Comparison of ENCODE assay signal across 12 cellular contexts in the genomic region with DNA sequence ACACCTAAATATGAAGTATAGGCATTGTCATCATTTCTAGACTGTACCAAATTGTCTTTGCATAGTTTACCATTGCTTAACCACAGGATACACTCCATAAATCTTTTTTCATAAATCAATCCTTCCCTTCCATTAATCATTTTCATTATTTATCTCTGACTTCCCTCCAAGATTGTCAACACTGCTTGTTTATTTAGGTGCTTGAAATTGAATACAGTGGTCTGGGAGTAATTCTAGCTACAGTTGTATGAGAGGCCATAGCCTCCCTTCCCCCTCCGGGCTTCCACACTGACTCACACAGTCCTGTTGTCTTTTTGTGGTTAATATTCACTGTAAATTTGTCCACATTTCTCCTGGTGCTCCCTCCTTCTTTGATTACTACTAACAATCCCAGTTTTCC.
DNase-seq lines count a peak whose midpoint lies in the region; ATAC-seq and TF ChIP-seq lines count a peak whose summit lies in the region.
"Had no signal": no experiment of that assay in that cellular context is flagged by ENCODE, and none has a peak within 500 bp of the region (broad histone marks: within the 10 kb centered on the region; RNA-seq: fewer than 3 reads in every experiment).

No MANE protein-coding gene starts in this region.

- intact Hi-C loops in activated CD4-positive, alpha-beta T cell treated with anti-CD3 and anti-CD28 coated beads for 36 hours (cut with DNase I, micrococcal nuclease): no loop called here

- CTCF ChIA-PET in activated CD4-positive, alpha-beta T cell treated with anti-CD3 and anti-CD28 coated beads for 36 hours (lab: Charles Lee): interaction anchor here (0.6 kb wide), 1 partner anchor 753 kb away, joined by 3 read pairs; no protein-coding TSS in a partner anchor

- peaks cover 7% of the 10 kb centered on the region for H3K4me1 Mint-ChIP-seq in activated CD4-positive, alpha-beta T cell treated with anti-CD3 and anti-CD28 coated beads for 36 hours
- H3K4me1 Mint-ChIP-seq: activated naive CD4-positive, alpha-beta T cell treated with anti-CD3 and anti-CD28 coated beads, Interleukin-2, amount 10 ng/mL, durations not matched to agents 7 days and 5 days had no signal

- no peaks in the 10 kb centered on the region for H3K9me3 Mint-ChIP-seq in activated CD4-positive, alpha-beta T cell treated with anti-CD3 and anti-CD28 coated beads for 36 hours (ENCODE audit: low read depth)
- H3K9me3 Mint-ChIP-seq: activated naive CD4-positive, alpha-beta T cell treated with anti-CD3 and anti-CD28 coated beads, Interleukin-2, amount 10 ng/mL, durations not matched to agents 7 days and 5 days; neural crest cell had no signal

- no peaks in the 10 kb centered on the region for H3K36me3 Mint-ChIP-seq in activated CD4-positive, alpha-beta T cell treated with anti-CD3 and anti-CD28 coated beads for 36 hours (ENCODE audit: low read depth)
- H3K36me3 Mint-ChIP-seq: activated naive CD4-positive, alpha-beta T cell treated with anti-CD3 and anti-CD28 coated beads, Interleukin-2, amount 10 ng/mL, durations not matched to agents 7 days and 5 days had no signal

- POLR2A ChIA-PET in activated CD4-positive, alpha-beta T cell treated with anti-CD3 and anti-CD28 coated beads for 36 hours (lab: Charles Lee): interaction anchor here (0.6 kb wide), 1 partner anchor 13 kb away, joined by 3 read pairs; no protein-coding TSS in a partner anchor

- DNase-seq in DMS79 (lab: John Stamatoyannopoulos, UW) (peak; percentile 68), NCI-H146 (lab: John Stamatoyannopoulos, UW) (peak; percentile 63), medulla oblongata (ENCODE audit: extremely low spot score) (peak; percentile 20), RPMI8226 (no peak), germinal center (ENCODE audit: low spot score) (no peak)
- no peak for DNase-seq in activated CD8-positive, alpha-beta memory T cell treated with anti-CD3 and anti-CD28 coated beads for 24 hours
- DNase-seq in activated CD4-positive, alpha-beta T cell treated with anti-CD3 and anti-CD28 coated beads for 36 hours: no peak
- DNase-seq: activated naive CD4-positive, alpha-beta T cell treated with anti-CD3 and anti-CD28 coated beads, Interleukin-2, amount 10 ng/mL, durations not matched to agents 7 days and 5 days; DND-41; heart right ventricle had no signal

- no peak overlapping the region for H3K27ac Mint-ChIP-seq in activated CD4-positive, alpha-beta T cell treated with anti-CD3 and anti-CD28 coated beads for 36 hours
- H3K27ac Mint-ChIP-seq: activated naive CD4-positive, alpha-beta T cell treated with anti-CD3 and anti-CD28 coated beads, Interleukin-2, amount 10 ng/mL, durations not matched to agents 7 days and 5 days had no signal

- no peak for TF ChIP-seq CTCF in VCaP (conservative IDR thresholded peaks at IDR 0.05)

- ATAC-seq in activated CD4-positive, alpha-beta T cell treated with anti-CD3 and anti-CD28 coated beads for 36 hours: no peak
- ATAC-seq: heart right ventricle had no signal

- peaks cover 3% of the 10 kb centered on the region for H3K27me3 Mint-ChIP-seq in activated CD4-positive, alpha-beta T cell treated with anti-CD3 and anti-CD28 coated beads for 36 hours

- 0 out of 2 replicates have a peak overlapping the region, but pooled peaks have one; percentile 3 for H3K27ac ChIP-seq in VCaP
- H3K27ac ChIP-seq: heart right ventricle had no signal

- H3K4me3 Mint-ChIP-seq in activated CD4-positive, alpha-beta T cell treated with anti-CD3 and anti-CD28 coated beads for 36 hours: no peak overlapping the region
- H3K4me3 Mint-ChIP-seq: activated naive CD4-positive, alpha-beta T cell treated with anti-CD3 and anti-CD28 coated beads, Interleukin-2, amount 10 ng/mL, durations not matched to agents 7 days and 5 days; neural crest cell had no signal

Comparison
In these comparisons a context has a peak if more than half of its experiments do, and no peak if none do; other contexts are left out.
1. DNase-seq: peak in DMS79 (single experiment), NCI-H146 (single experiment) and medulla oblongata (single experiment); none in RPMI8226 (single experiment), activated CD8-positive, alpha-beta memory T cell treated with anti-CD3 and anti-CD28 coated beads for 24 hours (single experiment), germinal center (single experiment) and activated CD4-positive, alpha-beta T cell treated with anti-CD3 and anti-CD28 coated beads for 36 hours (single experiment).